35 cellular contexts compared by ENCODE assay signal in the genomic region with DNA sequence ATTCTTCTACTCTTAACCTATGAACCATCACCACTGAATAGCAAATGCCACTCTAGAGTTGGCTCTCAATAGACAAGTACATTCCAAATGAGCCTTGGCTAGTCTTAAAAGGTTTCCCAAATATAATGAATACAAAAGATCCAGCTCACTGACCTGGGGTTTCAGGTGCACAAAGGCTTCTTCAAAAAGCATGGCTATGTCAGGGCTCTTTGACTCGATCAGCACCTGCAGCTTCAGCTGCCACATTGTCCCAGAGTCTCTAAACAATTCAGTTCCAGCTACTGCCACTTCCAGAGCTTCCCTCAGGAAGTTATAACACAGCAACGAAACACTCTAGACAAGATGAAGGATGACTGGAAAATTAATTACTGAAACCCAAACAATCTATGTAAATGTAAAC.
"Had no signal": no experiment of that assay in that cellular context is flagged by ENCODE, and none has a peak within 500 bp of the region (broad histone marks: within the 10 kb centered on the region; RNA-seq: fewer than 3 reads in every experiment).

No MANE protein-coding gene starts in this region.

- H3K9me3 Mint-ChIP-seq: activated B cell treated with CpG ODN at 0.5 μM for 24 hours; activated CD4-positive, alpha-beta memory T cell treated with anti-CD3 and anti-CD28 coated beads for 36 hours; activated CD4-positive, alpha-beta T cell treated with anti-CD3 and anti-CD28 coated beads, Interleukin-2, amount 10 ng/mL, durations not matched to agents 24 days and 14 days; activated CD8-positive, alpha-beta T cell treated with anti-CD3 and anti-CD28 coated beads for 36 hours; activated naive CD4-positive, alpha-beta T cell treated with anti-CD3 and anti-CD28 coated beads for 36 hours; activated naive CD4-positive, alpha-beta T cell treated with anti-CD3 and anti-CD28 coated beads, Interleukin-2, amount 50 U/mL, for 72 hours; activated naive CD8-positive, alpha-beta T cell treated with anti-CD3 and anti-CD28 coated beads for 36 hours; activated T-cell treated with anti-CD3 and anti-CD28 coated beads, Interleukin-2, amount 50 U/mL, for 4 hours; activated T-cell treated with anti-CD3 and anti-CD28 coated beads, Interleukin-2, amount 50 U/mL, for 72 hours; activated T-helper 1 cell treated with anti-CD3 and anti-CD28 coated beads, Interleukin-12 subunit alpha, Interleukin-12 subunit beta, Interleukin-2, Interleukin-4 antibody, amounts not matched to agents 30 ng/mL and 10 ng/mL and 1 ng/mL, durations not matched to agents 14 hours and 24 hours and 36 hours; activated T-helper 17 cell treated with anti-CD3 and anti-CD28 coated beads, Interleukin-2, amount 50 U/mL, for 72 hours; T-helper 2 cell treated with Interferon-gamma antibody and Interleukin-4, amounts not matched to agents 5 μg/mL and 100 μg/mL, for 36 hours had no signal

- H3K9me3 ChIP-seq: adrenal gland, body of pancreas, breast epithelium had no signal

- H3K4me1 Mint-ChIP-seq: activated B cell treated with CpG ODN at 0.5 μM for 24 hours had no signal

- H3K27me3 ChIP-seq: adrenal gland, body of pancreas, brain microvascular endothelial cell, breast epithelium had no signal

- H3K4me3 ChIP-seq: adrenal gland, body of pancreas, breast epithelium had no signal

- H3K27ac Mint-ChIP-seq: activated B cell treated with CpG ODN at 0.5 μM for 24 hours; activated CD4-positive, alpha-beta memory T cell treated with anti-CD3 and anti-CD28 coated beads for 36 hours; activated CD4-positive, alpha-beta T cell treated with anti-CD3 and anti-CD28 coated beads, Interleukin-2, amount 10 ng/mL, durations not matched to agents 24 days and 14 days; activated naive CD4-positive, alpha-beta T cell treated with anti-CD3 and anti-CD28 coated beads for 36 hours; activated naive CD4-positive, alpha-beta T cell treated with anti-CD3 and anti-CD28 coated beads, Interleukin-2, amount 50 U/mL, for 72 hours; activated naive CD8-positive, alpha-beta T cell treated with anti-CD3 and anti-CD28 coated beads for 36 hours; activated T-cell treated with anti-CD3 and anti-CD28 coated beads, Interleukin-2, amount 50 U/mL, for 72 hours; activated T-helper 1 cell treated with anti-CD3 and anti-CD28 coated beads, Interleukin-12 subunit alpha, Interleukin-12 subunit beta, Interleukin-2, Interleukin-4 antibody, amounts not matched to agents 30 ng/mL and 10 ng/mL and 1 ng/mL, durations not matched to agents 14 hours and 24 hours and 36 hours; activated T-helper 17 cell treated with anti-CD3 and anti-CD28 coated beads, Interleukin-2, amount 50 U/mL, for 72 hours; T-helper 2 cell treated with Interferon-gamma antibody and Interleukin-4, amounts not matched to agents 5 μg/mL and 100 μg/mL, for 36 hours had no signal

- ATAC-seq: activated CD8-positive, alpha-beta T cell treated with anti-CD3 and anti-CD28 coated beads for 36 hours; activated naive CD4-positive, alpha-beta T cell treated with anti-CD3 and anti-CD28 coated beads, Interleukin-2, amount 50 U/mL, for 72 hours; activated T-cell treated with anti-CD3 and anti-CD28 coated beads, Interleukin-2, amount 50 U/mL, for 4 hours; activated T-cell treated with anti-CD3 and anti-CD28 coated beads, Interleukin-2, amount 50 U/mL, for 72 hours; activated T-helper 17 cell treated with anti-CD3 and anti-CD28 coated beads, Interleukin-2, amount 50 U/mL, for 72 hours; body of pancreas had no signal

- H3K4me3 Mint-ChIP-seq: activated B cell treated with CpG ODN at 0.5 μM for 24 hours; activated CD4-positive, alpha-beta memory T cell treated with anti-CD3 and anti-CD28 coated beads for 36 hours; activated CD4-positive, alpha-beta T cell treated with anti-CD3 and anti-CD28 coated beads, Interleukin-2, amount 10 ng/mL, durations not matched to agents 24 days and 14 days; activated CD8-positive, alpha-beta T cell treated with anti-CD3 and anti-CD28 coated beads for 36 hours; activated naive CD4-positive, alpha-beta T cell treated with anti-CD3 and anti-CD28 coated beads for 36 hours; activated naive CD8-positive, alpha-beta T cell treated with anti-CD3 and anti-CD28 coated beads for 36 hours; activated T-cell treated with anti-CD3 and anti-CD28 coated beads, Interleukin-2, amount 50 U/mL, for 4 hours; activated T-cell treated with anti-CD3 and anti-CD28 coated beads, Interleukin-2, amount 50 U/mL, for 72 hours; activated T-helper 1 cell treated with anti-CD3 and anti-CD28 coated beads, Interleukin-12 subunit alpha, Interleukin-12 subunit beta, Interleukin-2, Interleukin-4 antibody, amounts not matched to agents 30 ng/mL and 10 ng/mL and 1 ng/mL, durations not matched to agents 14 hours and 24 hours and 36 hours; activated T-helper 17 cell treated with anti-CD3 and anti-CD28 coated beads, Interleukin-2, amount 50 U/mL, for 72 hours; T-helper 2 cell treated with Interferon-gamma antibody and Interleukin-4, amounts not matched to agents 5 μg/mL and 100 μg/mL, for 36 hours had no signal

- H3K27me3 Mint-ChIP-seq: activated B cell treated with CpG ODN at 0.5 μM for 24 hours; activated CD4-positive, alpha-beta memory T cell treated with anti-CD3 and anti-CD28 coated beads for 36 hours; activated CD4-positive, alpha-beta T cell treated with anti-CD3 and anti-CD28 coated beads, Interleukin-2, amount 10 ng/mL, durations not matched to agents 24 days and 14 days; activated CD8-positive, alpha-beta T cell treated with anti-CD3 and anti-CD28 coated beads for 36 hours; activated naive CD8-positive, alpha-beta T cell treated with anti-CD3 and anti-CD28 coated beads for 36 hours; activated T-helper 17 cell treated with anti-CD3 and anti-CD28 coated beads, Interleukin-2, amount 50 U/mL, for 72 hours had no signal

- DNase-seq: activated B cell treated with CpG ODN at 0.5 μM for 24 hours; activated CD4-positive, alpha-beta memory T cell treated with anti-CD3 and anti-CD28 coated beads for 36 hours; activated CD4-positive, alpha-beta T cell treated with anti-CD3 and anti-CD28 coated beads for 4 hours; activated CD4-positive, alpha-beta T cell treated with anti-CD3 and anti-CD28 coated beads, Interleukin-2, amount 10 ng/mL, durations not matched to agents 24 days and 14 days; activated CD4-positive, alpha-beta T cell treated with anti-CD3 and anti-CD28 coated beads, Interleukin-2, amount 50 U/mL, for 1 hour; activated CD4-positive, alpha-beta T cell treated with anti-CD3 and anti-CD28 coated beads, Interleukin-2, amount 50 U/mL, for 4 hours; activated CD4-positive, CD25-positive, alpha-beta regulatory T cell treated with anti-CD3 and anti-CD28 coated beads, Interleukin-2, amount 50 U/mL, for 72 hours; activated CD8-positive, alpha-beta memory T cell treated with anti-CD3 and anti-CD28 coated beads, Interleukin-2, amount 50 U/mL, for 4 hours; activated CD8-positive, alpha-beta T cell treated with anti-CD3 and anti-CD28 coated beads for 36 hours; activated gamma-delta T cell treated with Interleukin-2 at 50 U/mL for 16 hours; activated naive CD4-positive, alpha-beta T cell; activated naive CD4-positive, alpha-beta T cell treated with anti-CD3 and anti-CD28 coated beads for 36 hours; activated naive CD4-positive, alpha-beta T cell treated with anti-CD3 and anti-CD28 coated beads, Interleukin-2, amount 50 U/mL, for 16 hours; activated naive CD8-positive, alpha-beta T cell treated with anti-CD3 and anti-CD28 coated beads for 36 hours; activated T-cell treated with anti-CD3 and anti-CD28 coated beads for 4 hours; activated T-cell treated with anti-CD3 and anti-CD28 coated beads, Interleukin-2, amount 50 U/mL, for 1 hour; activated T-cell treated with anti-CD3 and anti-CD28 coated beads, Interleukin-2, amount 50 U/mL, for 4 hours; activated T-cell treated with anti-CD3 and anti-CD28 coated beads, Interleukin-2, amount 50 U/mL, for 72 hours; adrenal gland; amniotic stem cell; aorta; body of pancreas; brain microvascular endothelial cell; central memory CD4-positive, alpha-beta T cell; T-helper 2 cell; T-helper 9 cell had no signal

- FAIRE-seq: astrocyte, colon, TTC549 had no signal

- H3K27ac ChIP-seq: adrenal gland, body of pancreas, brain microvascular endothelial cell, breast epithelium, VCaP had no signal

- H3K4me1 ChIP-seq: adrenal gland, body of pancreas, breast epithelium had no signal
